In the genomic region with DNA sequence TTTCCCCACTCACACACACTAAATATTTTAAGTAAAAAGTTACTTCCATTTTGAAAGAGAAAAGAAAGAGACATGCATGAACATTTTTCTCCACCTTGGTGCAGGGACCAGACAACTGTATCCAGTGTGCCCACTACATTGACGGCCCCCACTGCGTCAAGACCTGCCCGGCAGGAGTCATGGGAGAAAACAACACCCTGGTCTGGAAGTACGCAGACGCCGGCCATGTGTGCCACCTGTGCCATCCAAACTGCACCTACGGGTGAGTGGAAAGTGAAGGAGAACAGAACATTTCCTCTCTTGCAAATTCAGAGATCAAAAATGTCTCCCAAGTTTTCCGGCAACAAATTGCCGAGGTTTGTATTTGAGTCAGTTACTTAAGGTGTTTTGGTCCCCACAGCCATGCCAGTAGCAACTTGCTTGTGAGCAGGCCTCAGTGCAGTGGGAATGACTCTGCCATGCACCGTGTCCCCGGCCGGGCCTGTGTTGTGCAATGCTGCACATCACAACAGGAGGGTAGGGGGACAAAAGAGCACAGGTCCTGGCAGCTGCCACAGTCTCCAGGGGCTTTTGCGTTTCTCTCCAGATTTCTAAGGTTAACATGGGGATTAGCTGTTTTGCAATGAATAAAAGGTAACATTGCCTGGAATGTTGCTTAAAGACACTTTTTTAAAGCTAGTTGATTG, we compare ENCODE assay signal across 23 cellular contexts.
"Had no signal": no experiment of that assay in that cellular context is flagged by ENCODE, and none has a peak within 500 bp of the region (broad histone marks: within the 10 kb centered on the region; RNA-seq: fewer than 3 reads in every experiment).

No MANE protein-coding gene starts in this region.

- H3K27me3 ChIP-seq: MG63, SJCRH30 had no signal

- H3K4me1 ChIP-seq: SJCRH30 had no signal

- H3K4me3 ChIP-seq: MG63, SJCRH30 had no signal

- ATAC-seq: Panc1, Right ventricle myocardium inferior, SK-N-SH treated with all-trans-retinoic acid at 6 μM for 48 hours had no signal

- DNase-seq: IMR-90; Karpas-422; KG1; MG63; NCI-H1092; NCI-H1417 treated with DMSO at 0.1 percent for 48 hours; NCI-H146; NCI-H1694 treated with DMSO at 0.1 percent for 48 hours; NCI-H2107; NCI-H226; NCI-H446; NCI-H510A; NCI-H524 treated with DMSO at 0.1 percent for 48 hours; NCI-H69; NCI-H82; NK-92 treated with Interleukin-12 subunit alpha and Interleukin-12 subunit beta, amount 100 ng/mL, for 24 hours; PC-3; SHP77 treated with DMSO at 0.1 percent for 48 hours; SJCRH30 had no signal

- H3K27ac ChIP-seq: HL-60, SJCRH30 had no signal

- H3K9me3 ChIP-seq: MG63, SJCRH30 had no signal
